In genomic region chr16:84504420-84505248, GRCh38 we compare ENCODE assay signal across 1 cellular context.
TF ChIP-seq lines count a peak whose summit lies in the region.

Gene MEAK7 (minus strand): TSS chr16:84504659. CDS start chr16:84498086, 6,573 bp downstream.

TF ChIP-seq in K562, 482 proteins besides CTCF, POLR2A, EP300 and RAD21 (continued from another document and continues in another):
- TF ChIP-seq ZNF518B (CRISPR knock-in tag; IDR thresholded peaks at IDR 0.05) (no peak), SAFB2 (IDR thresholded peaks at IDR 0.05; ENCODE audit: borderline replicate concordance, low read depth, low read length, severe bottlenecking) (no peak), ILK (tag; IDR thresholded peaks at IDR 0.05; ENCODE audit: borderline replicate concordance, low read depth) (no peak), CHD1 (IDR thresholded peaks at IDR 0.05; ENCODE audit: low read length) (no peak), CREBBP (IDR thresholded peaks at IDR 0.05; ENCODE audit: low read depth, low read length) (no peak), HOMEZ (CRISPR knock-in tag; IDR thresholded peaks at IDR 0.05) (no peak), HOXB6 (CRISPR knock-in tag; IDR thresholded peaks at IDR 0.05; ENCODE audit: borderline replicate concordance) (no peak), ZNF740 (CRISPR knock-in tag; IDR thresholded peaks at IDR 0.05) (no peak), ZNF740 (tag; IDR thresholded peaks at IDR 0.05) (no peak), POLR2AphosphoS2 (IDR thresholded peaks at IDR 0.05; ENCODE audit: low read length) (no peak), DMBX1 (CRISPR knock-in tag; IDR thresholded peaks at IDR 0.05; ENCODE audit: borderline replicate concordance) (no peak; the same call in 1 of the 2 replicates), DIDO1 (tag; IDR thresholded peaks at IDR 0.05; ENCODE audit: low read depth) (no peak), ESRRA (IDR thresholded peaks at IDR 0.05; ENCODE audit: borderline replicate concordance, low read depth) (peak; percentile 69; the same call in 1 of the 2 replicates), ZNF134 (CRISPR knock-in tag; conservative IDR thresholded peaks at IDR 0.05) (no peak), IFI16 (CRISPR knock-in tag; IDR thresholded peaks at IDR 0.05) (no peak), COPS2 (conservative IDR thresholded peaks at IDR 0.05) (no peak), ZNF436 (CRISPR knock-in tag; IDR thresholded peaks at IDR 0.05) (no peak), MITF (IDR thresholded peaks at IDR 0.05) (no peak), JUNB (CRISPR knock-in tag; conservative IDR thresholded peaks at IDR 0.05) (no peak), ZNF830 (CRISPR knock-in tag; IDR thresholded peaks at IDR 0.05) (0 out of 2 replicates have a peak, but pooled peaks have one; percentile 37), ZNF274 (IDR thresholded peaks at IDR 0.05; ENCODE audit: borderline replicate concordance, low read depth, low read length) (no peak), CBX1 (IDR thresholded peaks at IDR 0.05; ENCODE audit: low read depth) (peak; percentile 81; the same call in 1 of the 2 replicates), ELK1 (CRISPR knock-in tag; IDR thresholded peaks at IDR 0.05) (no peak), ATF7 (IDR thresholded peaks at IDR 0.05) (peak; percentile 86), JUND (IDR thresholded peaks at IDR 0.05; ENCODE audit: borderline replicate concordance, low read depth, low read length) (peak; percentile 65), JUND (tag; IDR thresholded peaks at IDR 0.05; ENCODE audit: borderline replicate concordance, low read depth, low read length) (peak; percentile 62; the same call in 1 of the 3 replicates), ZNF354B (CRISPR knock-in tag; IDR thresholded peaks at IDR 0.05) (no peak), PHF20 (IDR thresholded peaks at IDR 0.05; ENCODE audit: partially characterized antibody) (peak; percentile 72), XRCC4 (IDR thresholded peaks at IDR 0.05; ENCODE audit: extremely low read depth, insufficient read depth, insufficient read length) (no peak), FUS (optimal IDR thresholded peaks at IDR 0.05; ENCODE audit: low read depth, low read length) (no peak), ZNF444 (CRISPR knock-in tag; IDR thresholded peaks at IDR 0.05) (no peak), ZNF407 (IDR thresholded peaks at IDR 0.05; ENCODE audit: low read depth) (no peak), MCM5 (IDR thresholded peaks at IDR 0.05; ENCODE audit: low read depth) (no peak), SP1 (CRISPR knock-in tag; IDR thresholded peaks at IDR 0.05) (peak; percentile 97), CHD4 (IDR thresholded peaks at IDR 0.05; ENCODE audit: insufficient read depth, insufficient replicate concordance, low read depth, low read length, poor library complexity, severe bottlenecking) (no peak), MAFF (IDR thresholded peaks at IDR 0.05; ENCODE audit: low read length) (no peak), ZNF174 (CRISPR knock-in tag; IDR thresholded peaks at IDR 0.05) (no peak), NRF1 (conservative IDR thresholded peaks at IDR 0.05 in 1 of 2, IDR thresholded peaks at IDR 0.05 in 1 of 2) (peak; percentile 85 to 88), SLC30A9 (CRISPR knock-in tag; IDR thresholded peaks at IDR 0.05) (no peak), THRAP3 (IDR thresholded peaks at IDR 0.05; ENCODE audit: borderline replicate concordance) (no peak), NR3C1 (CRISPR knock-in tag; IDR thresholded peaks at IDR 0.05) (no peak), SREBF1 (IDR thresholded peaks at IDR 0.05; ENCODE audit: borderline replicate concordance, low read depth, low read length) (no peak), IRF9 (tag; IDR thresholded peaks at IDR 0.05) (no peak), XRCC5 (IDR thresholded peaks at IDR 0.05; ENCODE audit: low read depth, low read length) (peak; percentile 64; the same call in 1 of the 2 replicates), ZNF583 (CRISPR knock-in tag; IDR thresholded peaks at IDR 0.05) (no peak), RBM25 (IDR thresholded peaks at IDR 0.05; ENCODE audit: low read depth, low read length, severe bottlenecking) (peak; percentile 91), NR2C1 (IDR thresholded peaks at IDR 0.05) (no peak), NR2C1 (tag; IDR thresholded peaks at IDR 0.05) (no peak), TAF9B (IDR thresholded peaks at IDR 0.05; ENCODE audit: partially characterized antibody) (no peak)
